ENCODE assay signal across 11 cellular contexts in the genomic region with DNA sequence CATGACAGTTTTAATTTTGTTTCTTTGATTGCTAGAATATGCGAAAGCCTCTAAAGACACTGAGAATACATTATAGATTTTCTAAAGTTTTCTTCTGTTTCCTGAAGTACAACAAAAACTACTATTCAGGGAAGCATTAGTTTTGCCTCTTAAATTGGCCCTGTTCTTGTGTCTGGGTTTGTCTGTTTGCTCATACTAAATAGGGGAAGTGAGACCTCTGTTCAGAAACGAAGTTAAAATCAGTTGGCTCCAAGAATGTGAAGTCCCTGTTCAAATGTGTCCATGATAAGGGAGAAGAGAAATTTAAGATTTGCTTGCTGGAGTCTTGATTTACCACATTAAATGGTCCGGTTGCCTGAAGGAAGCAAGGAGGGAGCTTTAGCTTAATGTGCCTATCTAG.
A peak's percentile ranks its signal among the peaks of the same experiment; 100 is the strongest.
DNase-seq lines count a peak whose midpoint lies in the region; ATAC-seq lines count a peak whose summit lies in the region.
"Had no signal": no experiment of that assay in that cellular context is flagged by ENCODE, and none has a peak within 500 bp of the region (broad histone marks: within the 10 kb centered on the region; RNA-seq: fewer than 3 reads in every experiment).

No MANE protein-coding gene starts in this region.

- H3K9me3 Mint-ChIP-seq in naive B cell (peaks cover 0 to 5% (median 0%) of the 10 kb centered on the region in 7 donors), immature natural killer cell (peaks cover 0 to 9% (median 5%) of the 10 kb centered on the region in 6 donors)

- ATAC-seq in GM18868 (IDR thresholded peaks at IDR 0.05; ENCODE audit: unreplicated experiment) (peak; percentile 94), HG02870 (IDR thresholded peaks at IDR 0.05; ENCODE audit: unreplicated experiment) (peak; percentile 90), naive B cell (ENCODE audit: low read depth in 2 of 2) (peak; percentile 63 to 76)

- H3K27me3 Mint-ChIP-seq in naive B cell (no peaks in the 10 kb centered on the region), immature natural killer cell (ENCODE audit: low read depth in 3 of 3) (no peaks in the 10 kb centered on the region)

- H3K36me3 Mint-ChIP-seq in naive B cell (no peaks in the 10 kb centered on the region), immature natural killer cell (no peaks in the 10 kb centered on the region)

- H3K4me3 Mint-ChIP-seq in naive B cell (no peak overlapping the region), immature natural killer cell (no peak overlapping the region)
- H3K4me3 Mint-ChIP-seq: activated naive CD4-positive, alpha-beta T cell treated with anti-CD3 and anti-CD28 coated beads for 36 hours had no signal

- peak overlapping the region in 1 of 6 donors; percentile 12 for H3K27ac Mint-ChIP-seq in naive B cell
- H3K27ac Mint-ChIP-seq in immature natural killer cell, result no peak overlapping the region
- H3K27ac Mint-ChIP-seq: activated naive CD4-positive, alpha-beta T cell treated with anti-CD3 and anti-CD28 coated beads for 36 hours had no signal

- peak; percentile 76 for DNase-seq in NOMO-1 treated with DMSO at 0.1 percent for 48 hours (lab: John Stamatoyannopoulos, UW; ENCODE audit: unreplicated experiment)
- DNase-seq in naive B cell, result peak; percentile 15
- no peak for DNase-seq in DMS 273 (lab: John Stamatoyannopoulos, UW; ENCODE audit: unreplicated experiment)
- DNase-seq in immature natural killer cell, result no peak
- DNase-seq in SHP77 treated with DMSO at 0.1 percent for 48 hours (lab: John Stamatoyannopoulos, UW), result no peak
- DNase-seq in NCI-H1694 treated with DMSO at 0.1 percent for 48 hours (lab: John Stamatoyannopoulos, UW), result no peak
- DNase-seq: activated CD4-positive, alpha-beta T cell treated with anti-CD3 and anti-CD28 coated beads, Interleukin-2, amount 50 U/mL, for 4 hours; activated naive CD4-positive, alpha-beta T cell treated with anti-CD3 and anti-CD28 coated beads for 36 hours; stimulated activated CD4-positive, alpha-beta T cell treated with anti-CD3 and anti-CD28 coated beads, Interleukin-15, amount 100 ng/mL, for 24 hours had no signal

- peaks cover 0 to 11% (median 4%) of the 10 kb centered on the region in 3 donors for H3K4me1 Mint-ChIP-seq in naive B cell
- no peaks in the 10 kb centered on the region for H3K4me1 Mint-ChIP-seq in immature natural killer cell

Comparison
In these comparisons a context has a peak if more than half of its experiments do, and no peak if none do; other contexts are left out.
1. DNase-seq: peak in NOMO-1 treated with DMSO at 0.1 percent for 48 hours (single experiment) and naive B cell (single experiment); none in DMS 273 (single experiment), immature natural killer cell (0 of 3), SHP77 treated with DMSO at 0.1 percent for 48 hours (single experiment) and NCI-H1694 treated with DMSO at 0.1 percent for 48 hours (single experiment).
2. Peak in every context shown above with its lines, with median percentiles within 50 percentile points of each other: ATAC-seq.